Comparison of ENCODE assay signal across 14 cellular contexts in genomic region chrX:130952266-130953043, GRCh38. TPM values are rescaled to one million over a fixed set of nuclear protein-coding genes. Genes with fewer than 3 reads are reported as not detected.
DNase-seq lines count a peak whose midpoint lies in the region; ATAC-seq and TF ChIP-seq lines count a peak whose summit lies in the region.
"Had no signal": no experiment of that assay in that cellular context is flagged by ENCODE, and none has a peak within 500 bp of the region (broad histone marks: within the 10 kb centered on the region; RNA-seq: fewer than 3 reads in every experiment).

No MANE protein-coding gene starts in this region.

- H3K27me3 ChIP-seq in smooth muscle cell (ENCODE audit: low read depth), result no peaks in the 10 kb centered on the region
- H3K27me3 ChIP-seq: esophagus muscularis mucosa, vagina had no signal

- H3K4me3 ChIP-seq in smooth muscle cell, result no peak overlapping the region
- H3K4me3 ChIP-seq: esophagus muscularis mucosa, vagina had no signal

- no peak overlapping the region for H3K4me2 ChIP-seq in smooth muscle cell

- no peaks in the 10 kb centered on the region for H3K4me1 ChIP-seq in smooth muscle cell (ENCODE audit: low read depth)
- H3K4me1 ChIP-seq: esophagus muscularis mucosa, vagina had no signal

- no peak for TF ChIP-seq CTCF in smooth muscle cell (IDR thresholded peaks at IDR 0.05; ENCODE audit: borderline replicate concordance, insufficient read depth, poor library complexity, severe bottlenecking)

- no peaks in the 10 kb centered on the region for H3K79me2 ChIP-seq in smooth muscle cell (ENCODE audit: low read depth)

- ATAC-seq in GM18508 (IDR thresholded peaks at IDR 0.05; ENCODE audit: insufficient read depth, unreplicated experiment) (peak; percentile 60), GM21367 (IDR thresholded peaks at IDR 0.05; ENCODE audit: unreplicated experiment) (peak; percentile 73), HG02973 (IDR thresholded peaks at IDR 0.05; ENCODE audit: unreplicated experiment) (peak; percentile 85), left cardiac atrium (no peak)

- intact Hi-C loops in left cardiac atrium (cut with DNase I), result no loop called here

- no peak overlapping the region for H2AFZ ChIP-seq in smooth muscle cell (ENCODE audit: low read depth)

- no peak overlapping the region for H3K9ac ChIP-seq in smooth muscle cell (ENCODE audit: low read depth)

- no peak overlapping the region for H3K27ac ChIP-seq in smooth muscle cell (ENCODE audit: low read depth)
- H3K27ac ChIP-seq: esophagus muscularis mucosa, vagina had no signal

- H3F3A ChIP-seq in smooth muscle cell (ENCODE audit: low read depth), result no peaks in the 10 kb centered on the region

- H3K36me3 ChIP-seq in smooth muscle cell (ENCODE audit: low read depth), result no peaks in the 10 kb centered on the region
- H3K36me3 ChIP-seq: esophagus muscularis mucosa, vagina had no signal

- H4K20me1 ChIP-seq in smooth muscle cell (ENCODE audit: low read depth), result no peaks in the 10 kb centered on the region

- DNase-seq in HUDEP-2 (lab: John Stamatoyannopoulos, UW; ENCODE audit: unreplicated experiment in 76 of 76) (peak in 51 of 76 experiments; percentile 0 to 65 (median 21)), smooth muscle cell (lab: John Stamatoyannopoulos, UW; ENCODE audit: unreplicated experiment) (no peak), NCI-H2196 (lab: John Stamatoyannopoulos, UW; ENCODE audit: unreplicated experiment) (no peak), left cardiac atrium (no peak), NCI-H2227 treated with DMSO at 0.1 percent for 48 hours (lab: John Stamatoyannopoulos, UW) (no peak)
- DNase-seq: activated CD4-positive, alpha-beta T cell treated with anti-CD3 and anti-CD28 coated beads, Interleukin-2, amount 50 U/mL, for 4 hours; IMR-90; mesenchymal stem cell; NCI-H1694 had no signal

- 73% methylated on average over 2 of the region's 2 CpGs for WGBS in smooth muscle cell (ENCODE audit: low lambda C conversion rate)

- H3K9me3 ChIP-seq in smooth muscle cell (replicated peaks; ENCODE audit: low read depth), result no peaks in the 10 kb centered on the region
- H3K9me3 ChIP-seq: vagina had no signal

RNA-seq across cellular contexts. Expression of gene ENOX2, which starts 49.4 kb away (rescaled TPM):
- total RNA-seq in smooth muscle cell (6.9 and 11.2 TPM in 2 replicates), left cardiac atrium (10 to 100 TPM; 13.7 to 15.9 TPM)
- 4.5 and 7.0 TPM in 2 replicates for polyA plus RNA-seq in smooth muscle cell

Comparison
In these comparisons a context has a peak if more than half of its experiments do, and no peak if none do; other contexts are left out.
1. ATAC-seq: peak in GM18508 (single experiment), GM21367 (single experiment) and HG02973 (single experiment); none in left cardiac atrium (0 of 2).
2. DNase-seq: peak in HUDEP-2 (51 of 76); none in smooth muscle cell (single experiment), NCI-H2196 (single experiment), left cardiac atrium (single experiment) and NCI-H2227 treated with DMSO at 0.1 percent for 48 hours (single experiment).